1 cellular context compared by ENCODE assay signal in the genomic region with DNA sequence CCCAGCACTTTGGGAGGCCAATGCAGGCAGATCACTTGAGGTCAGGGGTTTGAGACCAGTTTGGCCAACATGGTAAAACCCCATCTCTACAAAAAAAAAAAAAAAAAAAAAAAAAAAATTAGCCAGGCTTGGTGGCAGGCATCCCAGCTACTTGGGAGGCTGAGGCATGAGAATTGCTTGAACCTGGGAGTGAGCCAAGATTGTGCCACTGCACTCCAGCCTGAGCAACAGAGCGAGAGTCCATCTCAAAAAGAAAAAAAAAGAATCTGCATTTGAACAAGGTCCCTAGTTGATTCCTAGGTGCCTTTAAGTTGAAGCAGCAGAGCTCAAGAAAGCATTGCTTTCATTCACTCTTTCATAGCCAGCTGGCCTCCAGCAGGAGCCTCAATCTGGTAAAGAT. TPM values are rescaled to one million over a fixed set of nuclear protein-coding genes. Genes with fewer than 3 reads are reported as not detected.
"Had no signal": no experiment of that assay in that cellular context is flagged by ENCODE, and none has a peak within 500 bp of the region (broad histone marks: within the 10 kb centered on the region; RNA-seq: fewer than 3 reads in every experiment).

No MANE protein-coding gene starts in this region.

RNA-seq across cellular contexts. Expression of gene CCDC88C, which starts 11.3 kb away (rescaled TPM):
- polyA plus RNA-seq: smooth muscle cell had no signal
